ENCODE assay signal across 2 cellular contexts in genomic region chr2:223909048-223909741, GRCh38.
TF ChIP-seq lines count a peak whose summit lies in the region.

No MANE protein-coding gene starts in this region.

TF ChIP-seq in GM23338, 12 proteins besides CTCF, POLR2A, EP300 and RAD21:
- TF ChIP-seq EZH2phosphoT487 (IDR thresholded peaks at IDR 0.05; ENCODE audit: unreplicated experiment): no peak
- no peak for TF ChIP-seq NANOG (IDR thresholded peaks at IDR 0.05; ENCODE audit: borderline replicate concordance)
- TF ChIP-seq POLR2AphosphoS5 (IDR thresholded peaks at IDR 0.05; ENCODE audit: low read depth): no peak
- TF ChIP-seq REST (IDR thresholded peaks at IDR 0.05; ENCODE audit: unreplicated experiment): no peak
- no peak for TF ChIP-seq ETS1 (IDR thresholded peaks at IDR 0.05)
- no peak for TF ChIP-seq EZH2 (IDR thresholded peaks at IDR 0.05; ENCODE audit: low read depth, unreplicated experiment)
- no peak for TF ChIP-seq ZNF462 (CRISPR knock-in tag; IDR thresholded peaks at IDR 0.05)
- no peak for TF ChIP-seq ZNF331 (CRISPR knock-in tag; IDR thresholded peaks at IDR 0.05; ENCODE audit: low read depth)
- no peak for TF ChIP-seq STAT1 (IDR thresholded peaks at IDR 0.05; ENCODE audit: unreplicated experiment)
- TF ChIP-seq CREB1 (CRISPR knock-in tag; IDR thresholded peaks at IDR 0.05; ENCODE audit: low read depth): no peak
- no peak for TF ChIP-seq JUNB (IDR thresholded peaks at IDR 0.05; ENCODE audit: unreplicated experiment)
- TF ChIP-seq ZNF114 (CRISPR knock-in tag; IDR thresholded peaks at IDR 0.05): no peak

TF ChIP-seq in H1, 55 proteins besides CTCF, POLR2A, EP300 and RAD21:
- TF ChIP-seq ATF3 (IDR thresholded peaks at IDR 0.05; ENCODE audit: insufficient read depth, low read depth, low read length) (peak; percentile 67; the same call in 1 of the 2 replicates), CBX5 (IDR thresholded peaks at IDR 0.05; ENCODE audit: low read depth, low read length) (no peak)
TF ChIP-seq in H1: peak in this region for 1.
